ENCODE assay signal across 2 cellular contexts in genomic region chr9:93258818-93259489, GRCh38.
TF ChIP-seq lines count a peak whose summit lies in the region.

No MANE protein-coding gene starts in this region.

TF ChIP-seq in SK-N-SH, 30 proteins besides CTCF, POLR2A, EP300 and RAD21 (continued from another document):
- TF ChIP-seq MAX (IDR thresholded peaks at IDR 0.05; ENCODE audit: low read depth) (no peak), FOXJ3 (CRISPR knock-in tag; IDR thresholded peaks at IDR 0.05) (no peak), SMC3 (IDR thresholded peaks at IDR 0.05; ENCODE audit: low read depth, low read length) (no peak), TCF12 (IDR thresholded peaks at IDR 0.05) (no peak), NRF1 (IDR thresholded peaks at IDR 0.05; ENCODE audit: low read depth, low read length) (no peak), GABPA (IDR thresholded peaks at IDR 0.05; ENCODE audit: low read depth) (no peak)
- TF ChIP-seq, protein P1, sequence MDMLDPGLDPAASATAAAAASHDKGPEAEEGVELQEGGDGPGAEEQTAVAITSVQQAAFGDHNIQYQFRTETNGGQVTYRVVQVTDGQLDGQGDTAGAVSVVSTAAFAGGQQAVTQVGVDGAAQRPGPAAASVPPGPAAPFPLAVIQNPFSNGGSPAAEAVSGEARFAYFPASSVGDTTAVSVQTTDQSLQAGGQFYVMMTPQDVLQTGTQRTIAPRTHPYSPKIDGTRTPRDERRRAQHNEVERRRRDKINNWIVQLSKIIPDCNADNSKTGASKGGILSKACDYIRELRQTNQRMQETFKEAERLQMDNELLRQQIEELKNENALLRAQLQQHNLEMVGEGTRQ (IDR thresholded peaks at IDR 0.05; ENCODE audit: borderline replicate concordance, low read depth, low read length), result no peak
TF ChIP-seq in SK-N-SH: peak in this region for 0.

TF ChIP-seq in SK-N-SH treated with all-trans-retinoic acid at 6 μM for 48 hours, 23 proteins besides CTCF, POLR2A, EP300 and RAD21 (continued from another document):
- TF ChIP-seq, protein P2, sequence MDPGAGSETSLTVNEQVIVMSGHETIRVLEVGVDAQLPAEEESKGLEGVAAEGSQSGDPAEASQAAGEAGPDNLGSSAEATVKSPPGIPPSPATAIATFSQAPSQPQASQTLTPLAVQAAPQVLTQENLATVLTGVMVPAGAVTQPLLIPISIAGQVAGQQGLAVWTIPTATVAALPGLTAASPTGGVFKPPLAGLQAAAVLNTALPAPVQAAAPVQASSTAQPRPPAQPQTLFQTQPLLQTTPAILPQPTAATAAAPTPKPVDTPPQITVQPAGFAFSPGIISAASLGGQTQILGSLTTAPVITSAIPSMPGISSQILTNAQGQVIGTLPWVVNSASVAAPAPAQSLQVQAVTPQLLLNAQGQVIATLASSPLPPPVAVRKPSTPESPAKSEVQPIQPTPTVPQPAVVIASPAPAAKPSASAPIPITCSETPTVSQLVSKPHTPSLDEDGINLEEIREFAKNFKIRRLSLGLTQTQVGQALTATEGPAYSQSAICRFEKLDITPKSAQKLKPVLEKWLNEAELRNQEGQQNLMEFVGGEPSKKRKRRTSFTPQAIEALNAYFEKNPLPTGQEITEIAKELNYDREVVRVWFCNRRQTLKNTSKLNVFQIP (CRISPR knock-in tag; IDR thresholded peaks at IDR 0.05; ENCODE audit: borderline replicate concordance, low read depth), result no peak
- no peak for TF ChIP-seq ARNTL (CRISPR knock-in tag; IDR thresholded peaks at IDR 0.05; ENCODE audit: borderline replicate concordance, low read depth)
